In genomic region chr10:32956365-32957197, GRCh38 we compare ENCODE assay signal across 9 cellular contexts. TPM values are rescaled to one million over a fixed set of nuclear protein-coding genes. Genes with fewer than 3 reads are reported as not detected.
DNase-seq lines count a peak whose midpoint lies in the region; ATAC-seq, FAIRE-seq and TF ChIP-seq lines count a peak whose summit lies in the region.
"Had no signal": no experiment of that assay in that cellular context is flagged by ENCODE, and none has a peak within 500 bp of the region (broad histone marks: within the 10 kb centered on the region; RNA-seq: fewer than 3 reads in every experiment).

No MANE protein-coding gene starts in this region.

- H3K4me2 ChIP-seq in PC-9 = peak overlapping the region; percentile 95

- 16 to 24% (median 20%) methylated on average over 13 of the region's 13 CpGs for WGBS in ovary, 3 donors

- peaks cover 65% of the 10 kb centered on the region for H3K4me1 ChIP-seq in PC-9 (replicated peaks; ENCODE audit: insufficient read depth)
- peaks cover 12% of the 10 kb centered on the region for H3K4me1 ChIP-seq in ovary (ENCODE audit: insufficient read depth)

- CTCF ChIA-PET in PC-9 (lab: Charles Lee) = interaction anchor here (0.6 to 0.7 kb wide), 2 partner anchors 53 to 1475 kb away, joined by 4 to 16 read pairs; no protein-coding TSS in a partner anchor

- BruUV-seq in PC-9 (replicated peaks; lab: Mats Ljungman, UMichigan) = TSS peak; percentile 38

- H2AFZ ChIP-seq in PC-9 = no peak overlapping the region

- no peaks in the 10 kb centered on the region for H3F3A ChIP-seq in PC-9 (ENCODE audit: insufficient read depth, low read depth)

- peaks cover 88% of the 10 kb centered on the region for H3K79me2 ChIP-seq in PC-9 (ENCODE audit: low read depth)

- H3K36me3 ChIP-seq in PC-9 (ENCODE audit: low read depth) (peaks cover 32% of the 10 kb centered on the region), ovary (no peaks in the 10 kb centered on the region)

- TF ChIP-seq CTCF in PC-9 (conservative IDR thresholded peaks at IDR 0.05) (no peak), epithelial cell of proximal tubule (conservative IDR thresholded peaks at IDR 0.05; ENCODE audit: low read depth, low read length) (no peak), ovary (IDR thresholded peaks at IDR 0.05) (no peak), D721Med (IDR thresholded peaks at IDR 0.05; ENCODE audit: insufficient read depth, missing control alignments) (no peak)

- H3K27ac ChIP-seq in PC-9 (peak overlapping the region; percentile 71), ovary (peak overlapping the region; percentile 86 to 97)

- POLR2A ChIA-PET in PC-9 (lab: Charles Lee; ENCODE audit: unreplicated experiment) = interaction anchor here (0.5 to 1.5 kb wide), 6 partner anchors 15 to 1392 kb away, joined by 3 to 13 read pairs (median 6); no protein-coding TSS in a partner anchor

- peak overlapping the region; percentile 99 for H3K4me3 ChIP-seq in PC-9
- H3K4me3 ChIP-seq in epithelial cell of proximal tubule (ENCODE audit: low read depth, low read length) = peak overlapping the region; percentile 93
- peak overlapping the region; percentile 85 for H3K4me3 ChIP-seq in ovary

- H4K20me1 ChIP-seq in PC-9 (ENCODE audit: insufficient read depth) = peaks cover 44% of the 10 kb centered on the region

- intact Hi-C loops in PC-9 (cut with micrococcal nuclease; ENCODE audit: unreplicated experiment) (loop anchor here (5.0 to 10.0 kb wide), 2 partner anchors 509 to 612 kb away; partner anchors contain the start of genes CCDC7 and EPC1), ovary (cut with DNase I) (loop anchor here in 1 of 4 donors (5.0 kb wide), 1 partner anchor 609 kb away; the partner anchor contains the start of gene EPC1)

- H3K9me2 ChIP-seq in PC-9 (ENCODE audit: insufficient read depth) = no peaks in the 10 kb centered on the region

- no peak for TF ChIP-seq POLR2A in ovary (IDR thresholded peaks at IDR 0.05)

- peak; percentile 32 for DNase-seq in EL
- DNase-seq in PC-9 = no peak
- DNase-seq in epithelial cell of proximal tubule (ENCODE audit: low read depth) = no peak
- no peak for DNase-seq in ovary
- no peak for DNase-seq in NCI-H1092 treated with DMSO at 0.1 percent for 48 hours (lab: John Stamatoyannopoulos, UW)
- DNase-seq in D721Med (ENCODE audit: insufficient read length, low spot score) = no peak

- FAIRE-seq in D721Med (lab: Jason Lieb, UNC) = no peak
- FAIRE-seq: endometrium had no signal

- H3K9me3 ChIP-seq in PC-9 (ENCODE audit: insufficient read depth, low read depth) (no peaks in the 10 kb centered on the region), ovary (no peaks in the 10 kb centered on the region)

- no peak for ATAC-seq in GM21447 (IDR thresholded peaks at IDR 0.05; ENCODE audit: unreplicated experiment)
- ATAC-seq in HG03439 (IDR thresholded peaks at IDR 0.05; ENCODE audit: unreplicated experiment) = no peak

- TF ChIP-seq EP300 in ovary (IDR thresholded peaks at IDR 0.05) = no peak

- no peaks in the 10 kb centered on the region for H3K27me3 ChIP-seq in PC-9 (ENCODE audit: insufficient read depth, low read depth)
- no peaks in the 10 kb centered on the region for H3K27me3 ChIP-seq in ovary

RNA-seq across cellular contexts. Expression of gene ITGB1, which starts 1.4 kb away (rescaled TPM):
- total RNA-seq in PC-9 (2021) (307 and 421 TPM in 2 replicates), epithelial cell of proximal tubule (1,039 and 2,053 TPM in 2 replicates), ovary (100 to 1,000 TPM; 230 to 350 (median 276) TPM)
- polyA plus RNA-seq in ovary = 100 to 1,000 TPM; 207 to 517 TPM
